Comparison of ENCODE assay signal across 1 cellular context in the genomic region with DNA sequence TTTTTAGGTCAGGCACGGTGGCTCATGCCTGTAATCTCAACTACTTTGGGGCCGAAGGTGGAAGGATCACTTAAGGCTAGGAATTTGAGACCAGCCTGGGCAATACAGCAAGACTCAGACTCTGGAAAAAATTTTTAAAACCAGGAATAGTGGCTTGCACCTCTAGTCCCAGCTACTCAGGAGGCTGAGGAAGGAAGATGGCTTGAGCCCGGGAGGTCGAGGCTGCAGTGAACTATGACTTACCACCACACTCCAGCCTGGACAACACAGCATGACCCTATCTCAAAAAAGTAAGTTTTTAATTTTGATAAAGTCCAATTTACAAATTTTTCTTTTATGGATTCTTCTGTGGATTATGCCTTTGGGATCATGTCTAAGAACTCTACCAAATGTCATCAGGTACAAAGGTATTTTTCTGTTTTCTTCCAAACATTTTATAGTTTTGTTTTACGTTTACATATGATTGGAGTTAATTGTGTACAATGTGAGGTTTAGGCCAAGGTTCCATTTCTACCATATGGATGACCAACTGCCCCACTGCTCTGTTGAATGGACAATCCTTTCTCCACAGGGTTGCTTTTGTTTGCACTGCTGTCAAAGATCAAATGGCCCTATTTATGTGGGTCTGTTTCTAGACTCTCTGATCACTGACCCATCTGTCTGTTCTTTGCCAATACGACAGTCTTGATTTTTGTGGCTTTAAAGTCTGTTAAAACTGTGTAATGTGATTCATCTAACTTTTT.
TF ChIP-seq lines count a peak whose summit lies in the region.

No MANE protein-coding gene starts in this region.

TF ChIP-seq in GM23338, 12 proteins besides CTCF, POLR2A, EP300 and RAD21:
- no peak for TF ChIP-seq REST (IDR thresholded peaks at IDR 0.05; ENCODE audit: unreplicated experiment)
- TF ChIP-seq ZNF114 (CRISPR knock-in tag; IDR thresholded peaks at IDR 0.05) = no peak
